ENCODE assay signal across 28 cellular contexts in genomic region chr2:118496467-118496866, GRCh38.
"Had no signal": no experiment of that assay in that cellular context is flagged by ENCODE, and none has a peak within 500 bp of the region (broad histone marks: within the 10 kb centered on the region; RNA-seq: fewer than 3 reads in every experiment).

No MANE protein-coding gene starts in this region.

- H3K9me3 ChIP-seq: suprapubic skin, testis, thoracic aorta, thyroid gland, tibial artery, transverse colon, upper lobe of left lung, upper lobe of right lung, uterus, vagina had no signal

- ATAC-seq: stimulated activated effector memory CD8-positive, alpha-beta T cell treated with anti-CD3 and anti-CD28 coated beads, Interleukin-12 subunit alpha, Interleukin-12 subunit beta, amount 100 ng/mL, for 72 hours; stimulated activated memory B cell treated with anti-CD40 and anti-IgM and Interleukin-4, amounts not matched to agents 10 μg/mL and 1 μg/mL and 100 μg/mL, for 72 hours; stimulated activated naive B cell treated with anti-CD40 and anti-IgM and Interleukin-4, amounts not matched to agents 10 μg/mL and 1 μg/mL and 100 μg/mL, for 72 hours; stimulated activated naive CD8-positive, alpha-beta T cell treated with anti-CD3 and anti-CD28 coated beads, Interleukin-15, amount 100 ng/mL, for 72 hours; stimulated activated naive CD8-positive, alpha-beta T cell treated with anti-CD3 and anti-CD28 coated beads, Interleukin-15, Interleukin-2, amounts not matched to agents 100 U/mL and 50 U/mL, for 24 hours; upper lobe of right lung had no signal

- H3K4me1 Mint-ChIP-seq: stimulated activated effector memory CD8-positive, alpha-beta T cell treated with anti-CD3 and anti-CD28 coated beads, Interleukin-12 subunit alpha, Interleukin-12 subunit beta, amount 100 ng/mL, for 72 hours; stimulated activated memory B cell treated with anti-CD40 and anti-IgM and Interleukin-4, amounts not matched to agents 10 μg/mL and 1 μg/mL and 100 μg/mL, for 72 hours; stimulated activated naive B cell treated with anti-CD40 and anti-IgM and Interleukin-4, amounts not matched to agents 10 μg/mL and 1 μg/mL and 100 μg/mL, for 72 hours; stimulated activated naive CD8-positive, alpha-beta T cell treated with anti-CD3 and anti-CD28 coated beads, Interleukin-15, amount 100 ng/mL, for 72 hours had no signal

- H3K27ac Mint-ChIP-seq: stimulated activated effector memory CD8-positive, alpha-beta T cell treated with anti-CD3 and anti-CD28 coated beads, Interleukin-12 subunit alpha, Interleukin-12 subunit beta, amount 100 ng/mL, for 72 hours; stimulated activated memory B cell treated with anti-CD40 and anti-IgM and Interleukin-4, amounts not matched to agents 10 μg/mL and 1 μg/mL and 100 μg/mL, for 72 hours; stimulated activated naive B cell treated with anti-CD40 and anti-IgM and Interleukin-4, amounts not matched to agents 10 μg/mL and 1 μg/mL and 100 μg/mL, for 72 hours; stimulated activated naive CD8-positive, alpha-beta T cell treated with anti-CD3 and anti-CD28 coated beads, Interleukin-15, amount 100 ng/mL, for 72 hours; stimulated activated naive CD8-positive, alpha-beta T cell treated with anti-CD3 and anti-CD28 coated beads, Interleukin-15, Interleukin-2, amounts not matched to agents 100 ng/mL and 50 ng/mL, for 24 hours; type B pancreatic cell had no signal

- H3K36me3 Mint-ChIP-seq: stimulated activated effector memory CD8-positive, alpha-beta T cell treated with anti-CD3 and anti-CD28 coated beads, Interleukin-12 subunit alpha, Interleukin-12 subunit beta, amount 100 ng/mL, for 72 hours; stimulated activated memory B cell treated with anti-CD40 and anti-IgM and Interleukin-4, amounts not matched to agents 10 μg/mL and 1 μg/mL and 100 μg/mL, for 72 hours; stimulated activated naive B cell treated with anti-CD40 and anti-IgM and Interleukin-4, amounts not matched to agents 10 μg/mL and 1 μg/mL and 100 μg/mL, for 72 hours; type B pancreatic cell had no signal

- H3K36me3 ChIP-seq: stomach, suprapubic skin, thoracic aorta, thyroid gland, tibial artery, tibial nerve, transverse colon, upper lobe of left lung, upper lobe of right lung, uterus, vagina had no signal

- H3K4me1 ChIP-seq: stomach, testis, thyroid gland, tibial artery, tibial nerve, transverse colon, upper lobe of left lung, upper lobe of right lung, uterus had no signal

- DNase-seq: stimulated activated CD4-positive, alpha-beta T cell treated with anti-CD3 and anti-CD28 coated beads, Interleukin-2, amount 100 ng/mL, for 48 hours; stimulated activated CD4-positive, alpha-beta T cell treated with anti-CD3 and anti-CD28 coated beads, Interleukin-4, amount 100 ng/mL, for 1 hour; stimulated activated CD4-positive, alpha-beta T cell treated with anti-CD3 and anti-CD28 coated beads, Interleukin-4, amount 100 ng/mL, for 24 hours; stimulated activated CD4-positive, alpha-beta T cell treated with anti-CD3 and anti-CD28 coated beads, Interleukin-4, amount 100 ng/mL, for 4 hours; stimulated activated CD8-positive, alpha-beta memory T cell treated with anti-CD3 and anti-CD28 coated beads, Interleukin-4, amount 100 ng/mL, for 48 hours; stimulated activated naive B cell treated with anti-CD40 and anti-IgM and Interleukin-4, amounts not matched to agents 10 μg/mL and 1 μg/mL and 100 μg/mL, for 72 hours; stimulated activated naive CD4-positive, alpha-beta T cell; stimulated activated naive CD4-positive, alpha-beta T cell treated with Interleukin-2 at 50 U/mL for 16 hours; stimulated activated naive CD8-positive, alpha-beta T cell treated with anti-CD3 and anti-CD28 coated beads, Interleukin-15, amount 100 ng/mL, for 72 hours; stimulated activated naive CD8-positive, alpha-beta T cell treated with anti-CD3 and anti-CD28 coated beads, Interleukin-15, Interleukin-2, amounts not matched to agents 100 U/mL and 50 U/mL, for 24 hours; stomach; substantia nigra; testis; thyroid gland; tibial artery; trophoblast cell; upper lobe of right lung; uterus had no signal

- H3K27me3 Mint-ChIP-seq: stimulated activated memory B cell treated with anti-CD40 and anti-IgM and Interleukin-4, amounts not matched to agents 10 μg/mL and 1 μg/mL and 100 μg/mL, for 72 hours had no signal

- H3K4me3 ChIP-seq: stomach, suprapubic skin, testis, thoracic aorta, thyroid gland, tibial artery, tibial nerve, transverse colon, upper lobe of left lung, upper lobe of right lung, uterus, vagina had no signal

- H3K4me3 Mint-ChIP-seq: stimulated activated effector memory CD8-positive, alpha-beta T cell treated with anti-CD3 and anti-CD28 coated beads, Interleukin-12 subunit alpha, Interleukin-12 subunit beta, amount 100 ng/mL, for 72 hours; stimulated activated memory B cell treated with anti-CD40 and anti-IgM and Interleukin-4, amounts not matched to agents 10 μg/mL and 1 μg/mL and 100 μg/mL, for 72 hours; stimulated activated naive B cell treated with anti-CD40 and anti-IgM and Interleukin-4, amounts not matched to agents 10 μg/mL and 1 μg/mL and 100 μg/mL, for 72 hours; stimulated activated naive CD8-positive, alpha-beta T cell treated with anti-CD3 and anti-CD28 coated beads, Interleukin-15, amount 100 ng/mL, for 72 hours; stimulated activated naive CD8-positive, alpha-beta T cell treated with anti-CD3 and anti-CD28 coated beads, Interleukin-15, Interleukin-2, amounts not matched to agents 100 ng/mL and 50 ng/mL, for 24 hours; type B pancreatic cell had no signal

- H3K27ac ChIP-seq: stomach, suprapubic skin, testis, thoracic aorta, thyroid gland, tibial artery, tibial nerve, upper lobe of left lung, upper lobe of right lung, uterus, vagina had no signal

- H3K27me3 ChIP-seq: suprapubic skin, testis, thyroid gland, tibial nerve, transverse colon, upper lobe of left lung, upper lobe of right lung, uterus, vagina had no signal
